In genomic region chr2:61764035-61764800, GRCh38 we compare ENCODE assay signal across 1 cellular context.
TF ChIP-seq lines count a peak whose summit lies in the region.

No MANE protein-coding gene starts in this region.

TF ChIP-seq in K562, 482 proteins besides CTCF, POLR2A, EP300 and RAD21 (continued from another document):
- no peak for TF ChIP-seq TFE3 (CRISPR knock-in tag; IDR thresholded peaks at IDR 0.05)
